ENCODE assay signal across 1 cellular context in the genomic region with DNA sequence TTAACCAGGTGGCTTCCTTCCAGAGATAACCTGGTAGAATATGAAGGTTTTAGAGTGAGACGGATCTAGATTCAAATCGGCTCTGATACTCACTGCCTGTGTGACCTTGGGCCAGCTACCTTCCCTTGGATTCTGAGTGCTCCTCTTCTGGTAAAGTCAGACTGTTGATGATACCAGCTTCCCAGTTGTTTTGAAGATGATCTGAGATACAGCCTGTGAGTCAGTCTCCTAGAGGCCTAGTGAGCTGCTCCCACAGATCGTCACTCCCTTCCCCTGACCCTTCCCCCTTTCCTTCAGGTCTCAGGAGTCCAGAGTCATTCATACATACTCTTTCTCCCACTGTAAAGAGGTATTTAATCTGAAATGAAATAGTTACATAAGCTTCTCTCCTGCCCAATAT.
TF ChIP-seq lines count a peak whose summit lies in the region.

No MANE protein-coding gene starts in this region.

TF ChIP-seq in GM23338, 12 proteins besides CTCF, POLR2A, EP300 and RAD21 (continued from another document):
- TF ChIP-seq, protein P1, sequence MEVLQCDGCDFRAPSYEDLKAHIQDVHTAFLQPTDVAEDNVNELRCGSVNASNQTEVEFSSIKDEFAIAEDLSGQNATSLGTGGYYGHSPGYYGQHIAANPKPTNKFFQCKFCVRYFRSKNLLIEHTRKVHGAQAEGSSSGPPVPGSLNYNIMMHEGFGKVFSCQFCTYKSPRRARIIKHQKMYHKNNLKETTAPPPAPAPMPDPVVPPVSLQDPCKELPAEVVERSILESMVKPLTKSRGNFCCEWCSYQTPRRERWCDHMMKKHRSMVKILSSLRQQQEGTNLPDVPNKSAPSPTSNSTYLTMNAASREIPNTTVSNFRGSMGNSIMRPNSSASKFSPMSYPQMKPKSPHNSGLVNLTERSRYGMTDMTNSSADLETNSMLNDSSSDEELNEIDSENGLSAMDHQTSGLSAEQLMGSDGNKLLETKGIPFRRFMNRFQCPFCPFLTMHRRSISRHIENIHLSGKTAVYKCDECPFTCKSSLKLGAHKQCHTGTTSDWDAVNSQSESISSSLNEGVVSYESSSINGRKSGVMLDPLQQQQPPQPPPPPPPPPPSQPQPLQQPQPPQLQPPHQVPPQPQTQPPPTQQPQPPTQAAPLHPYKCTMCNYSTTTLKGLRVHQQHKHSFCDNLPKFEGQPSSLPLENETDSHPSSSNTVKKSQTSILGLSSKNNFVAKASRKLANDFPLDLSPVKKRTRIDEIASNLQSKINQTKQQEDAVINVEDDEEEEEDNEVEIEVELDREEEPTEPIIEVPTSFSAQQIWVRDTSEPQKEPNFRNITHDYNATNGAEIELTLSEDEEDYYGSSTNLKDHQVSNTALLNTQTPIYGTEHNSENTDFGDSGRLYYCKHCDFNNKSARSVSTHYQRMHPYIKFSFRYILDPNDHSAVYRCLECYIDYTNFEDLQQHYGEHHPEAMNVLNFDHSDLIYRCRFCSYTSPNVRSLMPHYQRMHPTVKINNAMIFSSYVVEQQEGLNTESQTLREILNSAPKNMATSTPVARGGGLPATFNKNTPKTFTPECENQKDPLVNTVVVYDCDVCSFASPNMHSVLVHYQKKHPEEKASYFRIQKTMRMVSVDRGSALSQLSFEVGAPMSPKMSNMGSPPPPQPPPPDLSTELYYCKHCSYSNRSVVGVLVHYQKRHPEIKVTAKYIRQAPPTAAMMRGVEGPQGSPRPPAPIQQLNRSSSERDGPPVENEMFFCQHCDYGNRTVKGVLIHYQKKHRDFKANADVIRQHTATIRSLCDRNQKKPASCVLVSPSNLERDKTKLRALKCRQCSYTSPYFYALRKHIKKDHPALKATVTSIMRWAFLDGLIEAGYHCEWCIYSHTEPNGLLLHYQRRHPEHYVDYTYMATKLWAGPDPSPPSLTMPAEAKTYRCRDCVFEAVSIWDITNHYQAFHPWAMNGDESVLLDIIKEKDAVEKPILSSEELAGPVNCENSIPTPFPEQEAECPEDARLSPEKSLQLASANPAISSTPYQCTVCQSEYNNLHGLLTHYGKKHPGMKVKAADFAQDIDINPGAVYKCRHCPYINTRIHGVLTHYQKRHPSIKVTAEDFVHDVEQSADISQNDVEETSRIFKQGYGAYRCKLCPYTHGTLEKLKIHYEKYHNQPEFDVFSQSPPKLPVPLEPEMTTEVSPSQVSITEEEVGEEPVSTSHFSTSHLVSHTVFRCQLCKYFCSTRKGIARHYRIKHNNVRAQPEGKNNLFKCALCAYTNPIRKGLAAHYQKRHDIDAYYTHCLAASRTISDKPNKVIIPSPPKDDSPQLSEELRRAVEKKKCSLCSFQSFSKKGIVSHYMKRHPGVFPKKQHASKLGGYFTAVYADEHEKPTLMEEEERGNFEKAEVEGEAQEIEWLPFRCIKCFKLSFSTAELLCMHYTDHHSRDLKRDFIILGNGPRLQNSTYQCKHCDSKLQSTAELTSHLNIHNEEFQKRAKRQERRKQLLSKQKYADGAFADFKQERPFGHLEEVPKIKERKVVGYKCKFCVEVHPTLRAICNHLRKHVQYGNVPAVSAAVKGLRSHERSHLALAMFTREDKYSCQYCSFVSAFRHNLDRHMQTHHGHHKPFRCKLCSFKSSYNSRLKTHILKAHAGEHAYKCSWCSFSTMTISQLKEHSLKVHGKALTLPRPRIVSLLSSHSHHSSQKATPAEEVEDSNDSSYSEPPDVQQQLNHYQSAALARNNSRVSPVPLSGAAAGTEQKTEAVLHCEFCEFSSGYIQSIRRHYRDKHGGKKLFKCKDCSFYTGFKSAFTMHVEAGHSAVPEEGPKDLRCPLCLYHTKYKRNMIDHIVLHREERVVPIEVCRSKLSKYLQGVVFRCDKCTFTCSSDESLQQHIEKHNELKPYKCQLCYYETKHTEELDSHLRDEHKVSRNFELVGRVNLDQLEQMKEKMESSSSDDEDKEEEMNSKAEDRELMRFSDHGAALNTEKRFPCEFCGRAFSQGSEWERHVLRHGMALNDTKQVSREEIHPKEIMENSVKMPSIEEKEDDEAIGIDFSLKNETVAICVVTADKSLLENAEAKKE (CRISPR knock-in tag; IDR thresholded peaks at IDR 0.05): no peak
- TF ChIP-seq CREB1 (CRISPR knock-in tag; IDR thresholded peaks at IDR 0.05; ENCODE audit: low read depth) (no peak), ZNF331 (CRISPR knock-in tag; IDR thresholded peaks at IDR 0.05; ENCODE audit: low read depth) (no peak), EZH2 (IDR thresholded peaks at IDR 0.05; ENCODE audit: low read depth, unreplicated experiment) (no peak), JUNB (IDR thresholded peaks at IDR 0.05; ENCODE audit: unreplicated experiment) (no peak), POLR2AphosphoS5 (IDR thresholded peaks at IDR 0.05; ENCODE audit: low read depth) (no peak)
- TF ChIP-seq, protein P2, sequence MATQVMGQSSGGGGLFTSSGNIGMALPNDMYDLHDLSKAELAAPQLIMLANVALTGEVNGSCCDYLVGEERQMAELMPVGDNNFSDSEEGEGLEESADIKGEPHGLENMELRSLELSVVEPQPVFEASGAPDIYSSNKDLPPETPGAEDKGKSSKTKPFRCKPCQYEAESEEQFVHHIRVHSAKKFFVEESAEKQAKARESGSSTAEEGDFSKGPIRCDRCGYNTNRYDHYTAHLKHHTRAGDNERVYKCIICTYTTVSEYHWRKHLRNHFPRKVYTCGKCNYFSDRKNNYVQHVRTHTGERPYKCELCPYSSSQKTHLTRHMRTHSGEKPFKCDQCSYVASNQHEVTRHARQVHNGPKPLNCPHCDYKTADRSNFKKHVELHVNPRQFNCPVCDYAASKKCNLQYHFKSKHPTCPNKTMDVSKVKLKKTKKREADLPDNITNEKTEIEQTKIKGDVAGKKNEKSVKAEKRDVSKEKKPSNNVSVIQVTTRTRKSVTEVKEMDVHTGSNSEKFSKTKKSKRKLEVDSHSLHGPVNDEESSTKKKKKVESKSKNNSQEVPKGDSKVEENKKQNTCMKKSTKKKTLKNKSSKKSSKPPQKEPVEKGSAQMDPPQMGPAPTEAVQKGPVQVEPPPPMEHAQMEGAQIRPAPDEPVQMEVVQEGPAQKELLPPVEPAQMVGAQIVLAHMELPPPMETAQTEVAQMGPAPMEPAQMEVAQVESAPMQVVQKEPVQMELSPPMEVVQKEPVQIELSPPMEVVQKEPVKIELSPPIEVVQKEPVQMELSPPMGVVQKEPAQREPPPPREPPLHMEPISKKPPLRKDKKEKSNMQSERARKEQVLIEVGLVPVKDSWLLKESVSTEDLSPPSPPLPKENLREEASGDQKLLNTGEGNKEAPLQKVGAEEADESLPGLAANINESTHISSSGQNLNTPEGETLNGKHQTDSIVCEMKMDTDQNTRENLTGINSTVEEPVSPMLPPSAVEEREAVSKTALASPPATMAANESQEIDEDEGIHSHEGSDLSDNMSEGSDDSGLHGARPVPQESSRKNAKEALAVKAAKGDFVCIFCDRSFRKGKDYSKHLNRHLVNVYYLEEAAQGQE (IDR thresholded peaks at IDR 0.05; ENCODE audit: unreplicated experiment): no peak
- TF ChIP-seq, protein P3, sequence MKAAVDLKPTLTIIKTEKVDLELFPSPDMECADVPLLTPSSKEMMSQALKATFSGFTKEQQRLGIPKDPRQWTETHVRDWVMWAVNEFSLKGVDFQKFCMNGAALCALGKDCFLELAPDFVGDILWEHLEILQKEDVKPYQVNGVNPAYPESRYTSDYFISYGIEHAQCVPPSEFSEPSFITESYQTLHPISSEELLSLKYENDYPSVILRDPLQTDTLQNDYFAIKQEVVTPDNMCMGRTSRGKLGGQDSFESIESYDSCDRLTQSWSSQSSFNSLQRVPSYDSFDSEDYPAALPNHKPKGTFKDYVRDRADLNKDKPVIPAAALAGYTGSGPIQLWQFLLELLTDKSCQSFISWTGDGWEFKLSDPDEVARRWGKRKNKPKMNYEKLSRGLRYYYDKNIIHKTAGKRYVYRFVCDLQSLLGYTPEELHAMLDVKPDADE (IDR thresholded peaks at IDR 0.05): no peak
